In genomic region chr2:134736167-134736885, GRCh38 we compare ENCODE assay signal across 9 cellular contexts. TPM values are rescaled to one million over a fixed set of nuclear protein-coding genes. Genes with fewer than 3 reads are reported as not detected.
A peak's percentile ranks its signal among the peaks of the same experiment; 100 is the strongest.
DNase-seq lines count a peak whose midpoint lies in the region; ATAC-seq, FAIRE-seq and TF ChIP-seq lines count a peak whose summit lies in the region.
"Had no signal": no experiment of that assay in that cellular context is flagged by ENCODE, and none has a peak within 500 bp of the region (broad histone marks: within the 10 kb centered on the region; RNA-seq: fewer than 3 reads in every experiment).

No MANE protein-coding gene starts in this region.

- no peak for TF ChIP-seq RAD21 in K562 (CRISPR knock-in tag; conservative IDR thresholded peaks at IDR 0.05 in 1 of 2, IDR thresholded peaks at IDR 0.05 in 1 of 2)

- no peaks in the 10 kb centered on the region for H4K20me1 ChIP-seq in K562 (replicated peaks; ENCODE audit: control insufficient read depth, insufficient read depth, low read length)

- H3K27me3 Mint-ChIP-seq in memory B cell: no peaks in the 10 kb centered on the region
- peaks cover 12% of the 10 kb centered on the region for H3K27me3 Mint-ChIP-seq in activated CD8-positive, alpha-beta T cell treated with anti-CD3 and anti-CD28 coated beads, Interleukin-2, amount 10 ng/mL, durations not matched to agents 7 days and 5 days (ENCODE audit: low read depth)

- H3K4me1 ChIP-seq in K562 (replicated peaks in 1 of 2; ENCODE audit: control insufficient read depth in 2 of 2, insufficient read depth in 2 of 2, low read length in 2 of 2): no peaks in the 10 kb centered on the region

- no peaks in the 10 kb centered on the region for H3K9me3 ChIP-seq in K562 (replicated peaks; ENCODE audit: control insufficient read depth, insufficient read depth, low read depth, low read length)

- no peak overlapping the region for H3K27ac ChIP-seq in K562 (ENCODE audit: extremely low read depth, low read depth, low read length)

- no TSS peak for BruUV-seq in K562 (replicated peaks; lab: Mats Ljungman, UMichigan)

- H3K9me1 ChIP-seq in K562 (ENCODE audit: control insufficient read depth, insufficient read depth, low read length): no peaks in the 10 kb centered on the region

- TF ChIP-seq EP300 in K562 (IDR thresholded peaks at IDR 0.05; ENCODE audit: low read length): no peak

- 0% methylated on average over 3 of the region's 3 CpGs for WGBS in K562 (ENCODE audit: insufficient coverage, low coverage, missing lambda C conversion rate)

- ATAC-seq in K562 (no peak), memory B cell (ENCODE audit: low read depth) (peak; percentile 13), GM21786 (IDR thresholded peaks at IDR 0.05; ENCODE audit: unreplicated experiment) (no peak), GM19324 (IDR thresholded peaks at IDR 0.05; ENCODE audit: low FRiP score, unreplicated experiment) (no peak)
- no peak for ATAC-seq in activated CD8-positive, alpha-beta T cell treated with anti-CD3 and anti-CD28 coated beads, Interleukin-2, amount 10 ng/mL, durations not matched to agents 7 days and 5 days

- no peak overlapping the region for H2AFZ ChIP-seq in K562 (ENCODE audit: low read depth, low read length)

- no peak overlapping the region for H3K4me2 ChIP-seq in K562 (ENCODE audit: insufficient read depth, low read length)

- intact Hi-C loops in K562 (cut with micrococcal nuclease): no loop called here

- TF ChIP-seq POLR2A in K562 (conservative IDR thresholded peaks at IDR 0.05): no peak

- CTCF ChIA-PET in K562 (lab: Yijun Ruan, JAX; ENCODE audit: low intra/inter-chr PET ratio): no interaction called here
- CTCF ChIA-PET in activated CD8-positive, alpha-beta T cell treated with anti-CD3 and anti-CD28 coated beads, Interleukin-2, amount 10 ng/mL, durations not matched to agents 7 days and 5 days (lab: Charles Lee): no interaction called here

- H3K9me3 Mint-ChIP-seq in memory B cell: no peaks in the 10 kb centered on the region
- H3K9me3 Mint-ChIP-seq in activated CD8-positive, alpha-beta T cell treated with anti-CD3 and anti-CD28 coated beads, Interleukin-2, amount 10 ng/mL, durations not matched to agents 7 days and 5 days (ENCODE audit: insufficient read depth): no peaks in the 10 kb centered on the region
- H3K9me3 Mint-ChIP-seq: T-helper 1 cell treated with Interleukin-12 subunit alpha and Interleukin-12 subunit beta and Interleukin-4 antibody, amounts not matched to agents 30 μg/mL and 1 μg/mL, for 36 hours had no signal

- in situ Hi-C loops in K562 (cut with MboI): no loop called here

- no peaks in the 10 kb centered on the region for H3K36me3 ChIP-seq in K562 (ENCODE audit: control insufficient read depth, insufficient read depth, low read length)

- POLR2A ChIA-PET in K562 (lab: Yijun Ruan, JAX): no interaction called here
- POLR2A ChIA-PET in activated CD8-positive, alpha-beta T cell treated with anti-CD3 and anti-CD28 coated beads, Interleukin-2, amount 10 ng/mL, durations not matched to agents 7 days and 5 days (lab: Charles Lee): no interaction called here

- peaks cover 66% of the 10 kb centered on the region for H3K4me1 Mint-ChIP-seq in memory B cell
- H3K4me1 Mint-ChIP-seq in activated CD8-positive, alpha-beta T cell treated with anti-CD3 and anti-CD28 coated beads, Interleukin-2, amount 10 ng/mL, durations not matched to agents 7 days and 5 days (ENCODE audit: low read depth): no peaks in the 10 kb centered on the region

- DNase-seq in ELR (ENCODE audit: low read depth) (peak; percentile 89), NOMO-1 (lab: John Stamatoyannopoulos, UW; ENCODE audit: unreplicated experiment in 2 of 2) (peak; percentile 61 to 89), K562 (ENCODE audit: extremely low read depth in 1 of 4, low spot score in 3 of 4) (no peak), memory B cell (ENCODE audit: low spot score in 2 of 2) (peak in 1 of 2 donors; percentile 31), NCI-H1105 (lab: John Stamatoyannopoulos, UW) (no peak)
- no peak for DNase-seq in activated CD8-positive, alpha-beta T cell treated with anti-CD3 and anti-CD28 coated beads, Interleukin-2, amount 10 ng/mL, durations not matched to agents 7 days and 5 days

- H3K27ac Mint-ChIP-seq in memory B cell: peak overlapping the region; percentile 99
- H3K27ac Mint-ChIP-seq in activated CD8-positive, alpha-beta T cell treated with anti-CD3 and anti-CD28 coated beads, Interleukin-2, amount 10 ng/mL, durations not matched to agents 7 days and 5 days: no peak overlapping the region
- H3K27ac Mint-ChIP-seq: T-helper 1 cell treated with Interleukin-12 subunit alpha and Interleukin-12 subunit beta and Interleukin-4 antibody, amounts not matched to agents 30 μg/mL and 1 μg/mL, for 36 hours had no signal

- H3K4me3 Mint-ChIP-seq in memory B cell: no peak overlapping the region
- H3K4me3 Mint-ChIP-seq in activated CD8-positive, alpha-beta T cell treated with anti-CD3 and anti-CD28 coated beads, Interleukin-2, amount 10 ng/mL, durations not matched to agents 7 days and 5 days: no peak overlapping the region
- H3K4me3 Mint-ChIP-seq: T-helper 1 cell treated with Interleukin-12 subunit alpha and Interleukin-12 subunit beta and Interleukin-4 antibody, amounts not matched to agents 30 μg/mL and 1 μg/mL, for 36 hours had no signal

- H3K4me3 ChIP-seq in K562: no peak overlapping the region

- H3K27me3 ChIP-seq in K562 (ENCODE audit: control insufficient read depth in 2 of 2, insufficient read depth in 2 of 2, low read length in 2 of 2): no peaks in the 10 kb centered on the region; a peak in 1 of 5 replicates

- H3K36me3 Mint-ChIP-seq in memory B cell: peaks cover 2% of the 10 kb centered on the region
- H3K36me3 Mint-ChIP-seq in activated CD8-positive, alpha-beta T cell treated with anti-CD3 and anti-CD28 coated beads, Interleukin-2, amount 10 ng/mL, durations not matched to agents 7 days and 5 days (ENCODE audit: low read depth): no peaks in the 10 kb centered on the region

- no peak for FAIRE-seq in K562 (lab: Jason Lieb, UNC)

- no peak overlapping the region for H3K9ac ChIP-seq in K562 (ENCODE audit: insufficient read depth in 1 of 2, low read depth in 2 of 2, low read length in 2 of 2)

- no peak for TF ChIP-seq CTCF in K562 (IDR thresholded peaks at IDR 0.05 in 2 of 3, conservative IDR thresholded peaks at IDR 0.05 in 1 of 3; ENCODE audit: insufficient read depth in 2 of 3, low read depth in 1 of 3, low read length in 3 of 3)

- H3K79me2 ChIP-seq in K562 (ENCODE audit: control insufficient read depth, insufficient read depth, low read length): no peaks in the 10 kb centered on the region

TF ChIP-seq in K562, 482 proteins besides CTCF, POLR2A, EP300 and RAD21:
- TF ChIP-seq FOSL1 (tag; conservative IDR thresholded peaks at IDR 0.05): 0 out of 2 replicates have a peak, but pooled peaks have one; percentile 31
- TF ChIP-seq ATF1 (CRISPR knock-in tag; IDR thresholded peaks at IDR 0.05): no peak
- no peak for TF ChIP-seq ATF1 (tag; IDR thresholded peaks at IDR 0.05)

RNA-seq across cellular contexts. Expression of gene TMEM163, which starts 17.5 kb away (rescaled TPM):
- total RNA-seq in K562 (2011; cell fraction: chromatin; rRNA removed; ENCODE audit: low replicate concordance): 0.46 TPM in 1 of 2 replicates, not detected in the other
- total RNA-seq in K562 (2011; cell fraction: nucleolus; rRNA removed): 0.50 TPM in 1 of 2 replicates, not detected in the other
- total RNA-seq in K562 (2011; cell fraction: nucleoplasm; rRNA removed): 0.29 and 0.69 TPM in 2 replicates
- total RNA-seq in K562 (2014; rRNA removed): 0.12 TPM in 1 of 2 replicates, not detected in the other
- 0.10 TPM in 1 of 2 replicates, not detected in the other for total RNA-seq in K562 (2014; rRNA removed; fragmentation: Illumina TruSeq; extraction: Trizol)
- 0.08 TPM in 1 of 2 replicates, not detected in the other for total RNA-seq in K562 (2015; rRNA removed; fragmentation: Illumina TruSeq; extraction: Trizol)
- total RNA-seq in K562 (2021): 0.11 and 0.16 TPM in 2 replicates
- polyA plus RNA-seq in K562 (2011; rRNA removed): 0.51 and 0.68 TPM in 2 replicates
- polyA plus RNA-seq in K562 (2011; cell fraction: cytosol; rRNA removed): 0.52 and 0.60 TPM in 2 replicates
- polyA plus RNA-seq in K562 (2011; cell fraction: nucleus; rRNA removed): 0.98 and 1.0 TPM in 2 replicates
- 0.30 and 0.53 TPM in 2 replicates for polyA plus RNA-seq in K562 (2012)
- 0.18 and 0.19 TPM in 2 replicates for polyA plus RNA-seq in K562 (2014; fragmentation: Illumina TruSeq; extraction: Trizol)
- under 1 TPM; 0.10 to 0.15 TPM for polyA plus RNA-seq in K562 (2014; fragmentation: Nextera tagmentation; extraction: Ambion mirVana)
- 0.04 TPM in 1 of 2 replicates, not detected in the other for polyA plus RNA-seq in K562 (2014; rRNA removed)
- polyA minus RNA-seq in K562 (2011; rRNA and poly(A)+ RNA removed): 0.39 and 0.54 TPM in 2 replicates
- 0.57 TPM in 1 of 2 replicates, not detected in the other for polyA minus RNA-seq in K562 (2011; cell fraction: cytosol; rRNA and poly(A)+ RNA removed)
- 0.40 and 0.44 TPM in 2 replicates for polyA minus RNA-seq in K562 (2011; cell fraction: nucleus; rRNA and poly(A)+ RNA removed)
- total RNA-seq in activated CD8-positive, alpha-beta T cell treated with anti-CD3 and anti-CD28 coated beads, Interleukin-2, amount 10 ng/mL, durations not matched to agents 7 days and 5 days: under 1 TPM in 1 of 2 experiments, not detected in 1; 0.23 TPM

Comparison
In these comparisons a context has a peak if more than half of its experiments do, and no peak if none do; other contexts are left out.
1. DNase-seq: peak in ELR (single experiment) and NOMO-1 (2 of 2); none in K562 (0 of 4), NCI-H1105 (single experiment) and activated CD8-positive, alpha-beta T cell treated with anti-CD3 and anti-CD28 coated beads, Interleukin-2, amount 10 ng/mL, durations not matched to agents 7 days and 5 days (single experiment).